Comparison of ENCODE assay signal across 26 cellular contexts in genomic region chr10:45553613-45554012, GRCh38.
"Had no signal": no experiment of that assay in that cellular context is flagged by ENCODE, and none has a peak within 500 bp of the region (broad histone marks: within the 10 kb centered on the region; RNA-seq: fewer than 3 reads in every experiment).

No MANE protein-coding gene starts in this region.

- H3K4me3 ChIP-seq: SK-N-MC had no signal

- H3K27ac Mint-ChIP-seq: activated CD8-positive, alpha-beta T cell treated with anti-CD3 and anti-CD28 coated beads for 36 hours; activated naive CD4-positive, alpha-beta T cell treated with anti-CD3 and anti-CD28 coated beads, Interleukin-2, amount 50 U/mL, for 24 hours; activated T-helper 1 cell treated with anti-CD3 and anti-CD28 coated beads, Interleukin-12 subunit alpha, Interleukin-12 subunit beta, Interleukin-2, Interleukin-4 antibody, amounts not matched to agents 30 ng/mL and 10 ng/mL and 1 ng/mL, durations not matched to agents 14 hours and 24 hours and 36 hours; brain; T-cell had no signal

- H3K27me3 Mint-ChIP-seq: activated CD8-positive, alpha-beta T cell treated with anti-CD3 and anti-CD28 coated beads for 36 hours; activated naive CD4-positive, alpha-beta T cell treated with anti-CD3 and anti-CD28 coated beads, Interleukin-2, amount 50 U/mL, for 24 hours; brain; T-cell had no signal

- DNase-seq: activated CD4-positive, alpha-beta T cell treated with anti-CD3 and anti-CD28 coated beads for 4 hours; activated CD8-positive, alpha-beta memory T cell treated with anti-CD3 and anti-CD28 coated beads, Interleukin-2, amount 50 U/mL, for 4 hours; activated CD8-positive, alpha-beta T cell treated with anti-CD3 and anti-CD28 coated beads for 36 hours; activated effector memory CD4-positive, alpha-beta T cell treated with Interleukin-2 at 50 U/mL for 16 hours; activated naive CD4-positive, alpha-beta T cell; activated T-cell treated with anti-CD3 and anti-CD28 coated beads, Interleukin-2, amount 50 U/mL, for 1 hour; amygdala; cerebellar nuclear complex; Kasumi-1; KBM-7; NCI-H1105 treated with DMSO at 0.1 percent for 48 hours; NCI-H1436 treated with DMSO at 0.1 percent for 48 hours; NCI-H187; NCI-H2081; NCI-H510A treated with DMSO at 0.1 percent for 48 hours; NCI-H69; PC-3; T-cell; T-helper 2 cell; T1000; WERI-Rb-1 had no signal

- ATAC-seq: activated CD4-positive, CD25-positive, alpha-beta regulatory T cell treated with anti-CD3 and anti-CD28 coated beads, Interleukin-2, amount 50 U/mL, for 24 hours; activated CD8-positive, alpha-beta T cell treated with anti-CD3 and anti-CD28 coated beads for 36 hours; PC-3; T-cell had no signal

- H3K9me3 Mint-ChIP-seq: activated CD8-positive, alpha-beta T cell treated with anti-CD3 and anti-CD28 coated beads for 36 hours; activated naive CD4-positive, alpha-beta T cell treated with anti-CD3 and anti-CD28 coated beads, Interleukin-2, amount 50 U/mL, for 24 hours; brain; T-cell had no signal

- H3K4me3 Mint-ChIP-seq: activated CD8-positive, alpha-beta T cell treated with anti-CD3 and anti-CD28 coated beads for 36 hours; activated naive CD4-positive, alpha-beta T cell treated with anti-CD3 and anti-CD28 coated beads, Interleukin-2, amount 50 U/mL, for 24 hours; activated T-helper 1 cell treated with anti-CD3 and anti-CD28 coated beads, Interleukin-12 subunit alpha, Interleukin-12 subunit beta, Interleukin-2, Interleukin-4 antibody, amounts not matched to agents 30 ng/mL and 10 ng/mL and 1 ng/mL, durations not matched to agents 14 hours and 24 hours and 36 hours; brain; T-cell had no signal

- H3K36me3 ChIP-seq: WERI-Rb-1 had no signal

- H3K27ac ChIP-seq: SK-N-MC, WERI-Rb-1 had no signal
